8 cellular contexts compared by ENCODE assay signal in genomic region chr7:141649865-141650499, GRCh38. TPM values are rescaled to one million over a fixed set of nuclear protein-coding genes. Genes with fewer than 3 reads are reported as not detected.
DNase-seq lines count a peak whose midpoint lies in the region; ATAC-seq and TF ChIP-seq lines count a peak whose summit lies in the region.

No MANE protein-coding gene starts in this region.

- 0 out of 2 replicates have a peak overlapping the region, but pooled peaks have one; percentile 26 for H3K4me3 ChIP-seq in SK-N-MC
- H3K4me3 ChIP-seq in lung: no peak overlapping the region
- H3K4me3 ChIP-seq in transverse colon: no peak overlapping the region

- peak overlapping the region; percentile 36 for H3K9ac ChIP-seq in SK-N-MC (ENCODE audit: insufficient read length)

- peak overlapping the region; percentile 72 for H3K27ac ChIP-seq in SK-N-MC
- peak overlapping the region in 1 of 2 donors; percentile 39 for H3K27ac ChIP-seq in lung (ENCODE audit: low read depth in 1 of 2, low read length in 1 of 2)
- peak overlapping the region in 2 of 4 donors; percentile 7 to 53 for H3K27ac ChIP-seq in transverse colon

- H3K36me3 ChIP-seq in SK-N-MC (ENCODE audit: insufficient read depth, low read length) (peaks cover 47% of the 10 kb centered on the region), lung (ENCODE audit: control insufficient read depth in 2 of 2, insufficient read depth in 2 of 2, low read length in 2 of 2) (peaks cover 5 to 11% of the 10 kb centered on the region in 2 donors), transverse colon (no peaks in the 10 kb centered on the region)

- DNase-seq in stimulated activated CD4-positive, alpha-beta T cell treated with anti-CD3 and anti-CD28 coated beads, Interleukin-15, amount 100 ng/mL, for 24 hours: peak; percentile 26
- no peak for DNase-seq in stimulated activated CD4-positive, alpha-beta T cell treated with anti-CD3 and anti-CD28 coated beads, Interleukin-12 subunit alpha, Interleukin-12 subunit beta, amount 100 ng/mL, for 4 hours
- DNase-seq in NCI-H1092 treated with DMSO at 0.1 percent for 48 hours (lab: John Stamatoyannopoulos, UW) (peak; percentile 88), SK-N-MC (ENCODE audit: low read depth, low spot score) (peak; percentile 94), ecto neural progenitor cell (ENCODE audit: low spot score) (peak; percentile 79), lung (ENCODE audit: low spot score) (peak; percentile 56), transverse colon (peak; percentile 53)

- TF ChIP-seq POLR2A in transverse colon (IDR thresholded peaks at IDR 0.05): no peak

- ATAC-seq in HG02623 (IDR thresholded peaks at IDR 0.05; ENCODE audit: unreplicated experiment) (peak; percentile 59), lung (ENCODE audit: insufficient read depth, low FRiP score) (peak; percentile 77)

- in situ Hi-C loops in transverse colon (cut with MboI; ENCODE audit: low pct_ligation_motif_present in 1 of 4, low pct_unique_long_range_greater_than_20kb in 1 of 4, low sequenced_read_pairs in 3 of 4): no loop called here

- intact Hi-C loops in transverse colon (cut with DNase I; ENCODE audit: low total_unique reads): no loop called here

- no peak for TF ChIP-seq EP300 in transverse colon (IDR thresholded peaks at IDR 0.05; ENCODE audit: low read depth)

- WGBS in lung, 2 donors: 20 to 30% methylated on average over 4 of the region's 4 CpGs
- 28% methylated on average over 4 of the region's 4 CpGs for WGBS in transverse colon (ENCODE audit: low coverage in 1 of 2), 2 donors

- H3K4me1 ChIP-seq in lung (ENCODE audit: control insufficient read depth in 2 of 2, insufficient read depth in 2 of 2, low read length in 2 of 2) (no peaks in the 10 kb centered on the region), transverse colon (peaks cover 0 to 16% (median 3%) of the 10 kb centered on the region in 4 donors)

- H3K27me3 ChIP-seq in lung (ENCODE audit: control insufficient read depth, insufficient read depth) (no peaks in the 10 kb centered on the region), transverse colon (no peaks in the 10 kb centered on the region)

- TF ChIP-seq CTCF in lung (IDR thresholded peaks at IDR 0.05; ENCODE audit: control extremely low read depth, extremely low read depth): no peak
- peak; percentile 49 to 61 (median 58) for TF ChIP-seq CTCF in transverse colon (IDR thresholded peaks at IDR 0.05)

- H3K9me3 ChIP-seq in SK-N-MC (ENCODE audit: low read depth, low read length) (no peaks in the 10 kb centered on the region), lung (ENCODE audit: control insufficient read depth in 2 of 2, insufficient read depth in 1 of 2, low read length in 1 of 2) (no peaks in the 10 kb centered on the region), transverse colon (no peaks in the 10 kb centered on the region)

RNA-seq across cellular contexts. Expression of gene DENND11, which starts 52.0 kb away (rescaled TPM):
- total RNA-seq in lung (10 to 100 TPM; 24.1 to 43.3 TPM), transverse colon (10 to 100 TPM; 13.1 to 43.8 (median 30.7) TPM)
- polyA plus RNA-seq in lung: 1 to 10 TPM; 5.1 to 8.2 TPM

RNA-seq across cellular contexts. Expression of gene WEE2, which starts 58.2 kb away (rescaled TPM):
- not detected for total RNA-seq in lung
- polyA plus RNA-seq in lung: not detected
- not detected for total RNA-seq in transverse colon
